1 cellular context compared by ENCODE assay signal in genomic region chr11:27910186-27910941, GRCh38.
TF ChIP-seq lines count a peak whose summit lies in the region.

No MANE protein-coding gene starts in this region.

TF ChIP-seq in IMR-90, 13 proteins besides CTCF, POLR2A, EP300 and RAD21 (continued from another document):
- TF ChIP-seq MAZ (IDR thresholded peaks at IDR 0.05; ENCODE audit: borderline replicate concordance, low read depth, low read length) (no peak), SMC3 (IDR thresholded peaks at IDR 0.05; ENCODE audit: low read depth, low read length) (0 out of 2 replicates have a peak, but pooled peaks have one; percentile 9), BHLHE40 (IDR thresholded peaks at IDR 0.05; ENCODE audit: low read depth, low read length) (no peak), RCOR1 (IDR thresholded peaks at IDR 0.05; ENCODE audit: insufficient replicate concordance, low read length) (no peak), RFX5 (IDR thresholded peaks at IDR 0.05; ENCODE audit: low read depth, low read length) (no peak), ELK1 (IDR thresholded peaks at IDR 0.05; ENCODE audit: borderline replicate concordance, low read depth, low read length) (no peak), FOS (IDR thresholded peaks at IDR 0.05; ENCODE audit: low read depth, low read length) (peak; percentile 51; the same call in 1 of the 2 replicates), CHD1 (IDR thresholded peaks at IDR 0.05; ENCODE audit: low read depth, low read length) (no peak), MXI1 (IDR thresholded peaks at IDR 0.05; ENCODE audit: borderline replicate concordance, low read depth, low read length) (no peak), CEBPB (IDR thresholded peaks at IDR 0.05; ENCODE audit: low read depth, low read length) (no peak), MAFK (IDR thresholded peaks at IDR 0.05; ENCODE audit: low read depth, low read length) (peak; percentile 38), USF2 (IDR thresholded peaks at IDR 0.05; ENCODE audit: low read depth, low read length) (no peak)
